11 cellular contexts compared by ENCODE assay signal in genomic region chr2:159046966-159047365, GRCh38.
DNase-seq lines count a peak whose midpoint lies in the region; ATAC-seq and TF ChIP-seq lines count a peak whose summit lies in the region.
"Had no signal": no experiment of that assay in that cellular context is flagged by ENCODE, and none has a peak within 500 bp of the region (broad histone marks: within the 10 kb centered on the region; RNA-seq: fewer than 3 reads in every experiment).

No MANE protein-coding gene starts in this region.

- DNase-seq in LHCN-M2 (ENCODE audit: low read depth), result peak; percentile 22
- DNase-seq in choroid plexus epithelial cell (ENCODE audit: low read depth), result peak; percentile 51
- DNase-seq in mesenchymal stem cell, result peak; percentile 32
- no peak for DNase-seq in DMS53 treated with DMSO at 0.1 percent for 48 hours (lab: John Stamatoyannopoulos, UW; ENCODE audit: unreplicated experiment)
- DNase-seq: AML-193; NK-92 treated with Interleukin-12 subunit alpha and Interleukin-12 subunit beta, amount 100 ng/mL, for 24 hours; trophoblast cell had no signal

- peak overlapping the region; percentile 45 for H4K8ac ChIP-seq in mesenchymal stem cell (ENCODE audit: low read length)

- no peak overlapping the region for H3K9ac ChIP-seq in mesenchymal stem cell (ENCODE audit: low read length)

- H3K36me3 ChIP-seq in ACC112 (ENCODE audit: insufficient read depth, low read length), result no peaks in the 10 kb centered on the region
- peaks cover 0 to 10% of the 10 kb centered on the region in 2 experiments for H3K36me3 ChIP-seq in mesenchymal stem cell (ENCODE audit: control insufficient read depth in 1 of 2, insufficient read depth in 2 of 2, low read depth in 1 of 2, low read length in 2 of 2)

- H3K79me2 ChIP-seq in ACC112 (ENCODE audit: control insufficient read depth, insufficient read depth, low read length, unreplicated experiment), result peaks cover 13% of the 10 kb centered on the region

- peak overlapping the region in 1 of 2 experiments; percentile 71 for H3K18ac ChIP-seq in mesenchymal stem cell (ENCODE audit: low read depth in 1 of 2, low read length in 2 of 2)

- no peak overlapping the region for H3K4me2 ChIP-seq in mesenchymal stem cell (ENCODE audit: low read length, poor library complexity, severe bottlenecking)

- H2BK12ac ChIP-seq in mesenchymal stem cell (ENCODE audit: low read length in 2 of 2), result no peak overlapping the region

- H3K4ac ChIP-seq in mesenchymal stem cell (ENCODE audit: low read depth in 1 of 2, low read length in 2 of 2), result no peak overlapping the region

- no peak for ATAC-seq in HG03354 (IDR thresholded peaks at IDR 0.05; ENCODE audit: poor library complexity, severe bottlenecking, unreplicated experiment)
- ATAC-seq in GM18498 (IDR thresholded peaks at IDR 0.05; ENCODE audit: unreplicated experiment), result no peak
- no peak for ATAC-seq in HG03175 (IDR thresholded peaks at IDR 0.05; ENCODE audit: unreplicated experiment)

- H3K79me1 ChIP-seq in mesenchymal stem cell (replicated peaks; ENCODE audit: low read length, poor library complexity, severe bottlenecking), result peaks cover 43% of the 10 kb centered on the region

- H2BK15ac ChIP-seq in mesenchymal stem cell (ENCODE audit: low read depth, poor library complexity, severe bottlenecking), result no peak overlapping the region

- no peak overlapping the region for H2AK5ac ChIP-seq in mesenchymal stem cell (ENCODE audit: low read length, severe bottlenecking)

- no peaks in the 10 kb centered on the region for H3K9me3 ChIP-seq in mesenchymal stem cell (ENCODE audit: control insufficient read depth, low read length)

- H4K91ac ChIP-seq in mesenchymal stem cell (ENCODE audit: low read length), result no peak overlapping the region

- H2BK5ac ChIP-seq in mesenchymal stem cell (ENCODE audit: low read depth, low read length, poor library complexity, severe bottlenecking), result no peak overlapping the region

- peak overlapping the region; percentile 44 for H3K27ac ChIP-seq in ACC112 (ENCODE audit: low read depth, low read length)
- H3K27ac ChIP-seq in mesenchymal stem cell (ENCODE audit: low read length, poor library complexity, severe bottlenecking), result no peak overlapping the region

- peak overlapping the region; percentile 21 for H2AFZ ChIP-seq in ACC112 (ENCODE audit: low read length, unreplicated experiment)
- H2AFZ ChIP-seq in mesenchymal stem cell (ENCODE audit: low read depth, low read length), result no peak overlapping the region

- no peak for TF ChIP-seq CTCF in choroid plexus epithelial cell (conservative IDR thresholded peaks at IDR 0.05; ENCODE audit: low read depth, low read length)

- H3K14ac ChIP-seq in mesenchymal stem cell (ENCODE audit: low read length in 2 of 2), result no peak overlapping the region

- H3K4me1 ChIP-seq in ACC112 (ENCODE audit: control insufficient read depth, insufficient read depth, low read length, unreplicated experiment) (peaks cover 36% of the 10 kb centered on the region), mesenchymal stem cell (ENCODE audit: control insufficient read depth, insufficient read depth, low read depth, low read length) (peaks cover 15% of the 10 kb centered on the region)

- WGBS in mesenchymal stem cell, result 27% methylated on average over 1 of the region's 1 CpG

- H3K4me3 ChIP-seq in ACC112 (ENCODE audit: low read depth, low read length), result no peak overlapping the region
- H3K4me3 ChIP-seq in choroid plexus epithelial cell (ENCODE audit: low read depth, low read length), result no peak overlapping the region
- no peak overlapping the region for H3K4me3 ChIP-seq in mesenchymal stem cell (ENCODE audit: insufficient read depth in 1 of 2, low read depth in 1 of 2, low read length in 2 of 2)

- H3K23ac ChIP-seq in mesenchymal stem cell (ENCODE audit: low read length in 2 of 2), result no peak overlapping the region

- no peak overlapping the region for H2BK120ac ChIP-seq in mesenchymal stem cell (ENCODE audit: low read depth, low read length)

- H3K27me3 ChIP-seq in ACC112 (ENCODE audit: insufficient read depth, low read length), result no peaks in the 10 kb centered on the region
- H3K27me3 ChIP-seq in mesenchymal stem cell (ENCODE audit: control insufficient read depth in 1 of 2, insufficient read depth in 1 of 2, low read length in 2 of 2), result no peaks in the 10 kb centered on the region
